In genomic region chr1:4021153-4021894, GRCh38 we compare ENCODE assay signal across 20 cellular contexts.
"Had no signal": no experiment of that assay in that cellular context is flagged by ENCODE, and none has a peak within 500 bp of the region (broad histone marks: within the 10 kb centered on the region; RNA-seq: fewer than 3 reads in every experiment).

No MANE protein-coding gene starts in this region.

- ATAC-seq: activated T-helper 17 cell treated with anti-CD3 and anti-CD28 coated beads, Interleukin-2, amount 50 U/mL, for 72 hours; T-helper 17 cell; WTC11 had no signal

- H3K9me3 ChIP-seq: Peyer's patch had no signal

- H3K4me3 ChIP-seq: Peyer's patch had no signal

- H3K4me3 Mint-ChIP-seq: activated naive CD4-positive, alpha-beta T cell treated with anti-CD3 and anti-CD28 coated beads, Interleukin-2, amount 50 U/mL, for 24 hours; activated T-helper 17 cell treated with anti-CD3 and anti-CD28 coated beads, Interleukin-2, amount 50 U/mL, for 72 hours; T-helper 17 cell; WTC11 had no signal

- H3K36me3 Mint-ChIP-seq: activated naive CD4-positive, alpha-beta T cell treated with anti-CD3 and anti-CD28 coated beads, Interleukin-2, amount 50 U/mL, for 24 hours had no signal

- DNase-seq: activated CD4-positive, alpha-beta T cell treated with anti-CD3 and anti-CD28 coated beads for 48 hours; activated CD4-positive, alpha-beta T cell treated with anti-CD3 and anti-CD28 coated beads, Interleukin-2, amount 50 U/mL, for 4 hours; activated CD4-positive, CD25-positive, alpha-beta regulatory T cell treated with anti-CD3 and anti-CD28 coated beads, Interleukin-2, amount 50 U/mL, for 72 hours; activated naive CD4-positive, alpha-beta T cell; activated T-cell treated with anti-CD3 and anti-CD28 coated beads for 4 hours; aorta; IMR-90; KG1; NCI-H1048; NCI-H146; NCI-H187 treated with DMSO at 0.1 percent for 48 hours; NCI-H2081 treated with DMSO at 0.1 percent for 48 hours; NCI-H446; Peyer's patch; SHP77 treated with DMSO at 0.1 percent for 48 hours; T-helper 17 cell; T-helper 9 cell had no signal

- H3K27me3 ChIP-seq: Peyer's patch had no signal

- H3K27ac Mint-ChIP-seq: activated naive CD4-positive, alpha-beta T cell treated with anti-CD3 and anti-CD28 coated beads, Interleukin-2, amount 50 U/mL, for 24 hours; activated T-helper 17 cell treated with anti-CD3 and anti-CD28 coated beads, Interleukin-2, amount 50 U/mL, for 72 hours; T-helper 17 cell; WTC11 had no signal

- H3K4me1 Mint-ChIP-seq: WTC11 had no signal

- H3K27ac ChIP-seq: Peyer's patch had no signal

- H3K36me3 ChIP-seq: Peyer's patch had no signal

- H3K4me1 ChIP-seq: Peyer's patch had no signal

- H3K9me3 Mint-ChIP-seq: activated naive CD4-positive, alpha-beta T cell treated with anti-CD3 and anti-CD28 coated beads, Interleukin-2, amount 50 U/mL, for 24 hours; activated T-helper 17 cell treated with anti-CD3 and anti-CD28 coated beads, Interleukin-2, amount 50 U/mL, for 72 hours had no signal
